In the genomic region with DNA sequence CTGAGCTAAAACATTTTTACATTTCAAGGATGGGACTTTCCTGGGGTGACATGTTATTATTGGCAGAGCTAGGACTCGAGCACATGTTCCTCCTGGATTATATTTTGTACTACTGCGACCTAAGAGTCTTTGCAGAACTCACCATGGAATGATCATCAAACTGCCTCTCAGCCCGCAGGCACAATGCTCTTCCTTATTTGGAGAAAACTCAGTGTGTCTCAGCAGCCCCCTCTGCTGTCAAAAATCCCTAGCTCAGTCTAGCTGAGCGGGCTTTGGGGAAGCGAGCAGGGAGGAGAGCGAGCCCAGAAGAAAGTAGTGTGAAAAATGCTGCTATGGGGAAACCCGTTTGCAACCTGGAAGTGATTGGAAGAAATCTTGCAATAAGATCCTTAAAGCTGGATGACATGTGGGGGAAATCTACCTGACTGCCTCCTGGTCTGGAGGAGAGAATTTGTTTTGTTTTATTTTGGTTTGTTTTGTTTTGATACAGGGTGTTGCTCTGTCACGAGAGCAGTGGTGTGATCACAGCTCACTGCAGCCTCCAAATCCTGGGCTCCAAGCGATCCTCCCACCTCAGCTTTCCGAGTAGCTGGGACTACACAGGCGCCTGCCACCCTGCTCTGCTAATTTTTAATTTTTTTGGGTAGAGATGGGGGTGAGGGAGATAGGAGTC, we compare ENCODE assay signal across 8 cellular contexts.
DNase-seq lines count a peak whose midpoint lies in the region; ATAC-seq and TF ChIP-seq lines count a peak whose summit lies in the region.

No MANE protein-coding gene starts in this region.

- CTCF ChIA-PET in HEK293T (lab: Yijun Ruan, JAX): interaction anchor here (0.6 to 2.0 kb wide), 20 partner anchors 8 to 195 kb away, joined by 3 to 14 read pairs (median 4); partner anchors contain the start of gene CLINT1

- DNase-seq in GF-D8 (lab: John Stamatoyannopoulos, UW): peak; percentile 53
- peak; percentile 79 for DNase-seq in HEK293T (ENCODE audit: extremely low spot score)
- DNase-seq in NCI-H1092 (lab: John Stamatoyannopoulos, UW): peak; percentile 75
- DNase-seq in SKM-1 treated with dmso at 0.1 percent for 144 hours (lab: John Stamatoyannopoulos, UW; ENCODE audit: unreplicated experiment): peak; percentile 88
- peak; percentile 40 for DNase-seq in activated naive CD8-positive, alpha-beta T cell treated with anti-CD3 and anti-CD28 coated beads, Interleukin-2, amount 50 U/mL, for 16 hours (ENCODE audit: low read depth, low spot score)
- DNase-seq in heart left ventricle: peak; percentile 71 to 93 (median 88)
- peak; percentile 81 to 85 for DNase-seq in psoas muscle
- DNase-seq in uterus: peak; percentile 91 to 94

- peak overlapping the region in 4 of 12 donors; percentile 31 to 73 (median 41) for H3K27ac ChIP-seq in heart left ventricle
- no peak overlapping the region for H3K27ac ChIP-seq in psoas muscle
- H3K27ac ChIP-seq in uterus: peak overlapping the region; percentile 55 to 83

- peak overlapping the region in 4 of 12 donors; percentile 1 to 26 (median 10) for H3K4me3 ChIP-seq in heart left ventricle
- peak overlapping the region; percentile 19 for H3K4me3 ChIP-seq in psoas muscle
- no peak overlapping the region for H3K4me3 ChIP-seq in uterus

- H3K36me3 ChIP-seq in heart left ventricle (no peaks in the 10 kb centered on the region), psoas muscle (ENCODE audit: insufficient read depth in 1 of 2, low read depth in 1 of 2) (no peaks in the 10 kb centered on the region), uterus (no peaks in the 10 kb centered on the region)

- POLR2A ChIA-PET in HEK293T (lab: Yijun Ruan, JAX): interaction anchor here (1.3 kb wide), 1 partner anchor 12 kb away, joined by 3 read pairs; no protein-coding TSS in a partner anchor

- H3K4me1 ChIP-seq in heart left ventricle (peaks cover 0 to 9% (median 4%) of the 10 kb centered on the region in 12 donors), psoas muscle (peaks cover 7% of the 10 kb centered on the region), uterus (no peaks in the 10 kb centered on the region)

- peak; percentile 95 to 100 (median 98) for ATAC-seq in heart left ventricle
- peak; percentile 87 to 99 (median 94) for ATAC-seq in psoas muscle

- 8 to 13% (median 12%) methylated on average over 11 of the region's 11 CpGs for WGBS in heart left ventricle, 4 donors
- 5 to 14% (median 10%) methylated on average over 11 of the region's 11 CpGs for WGBS in psoas muscle, 3 donors

- no peak for TF ChIP-seq POLR2A in heart left ventricle (IDR thresholded peaks at IDR 0.05)
- no peak for TF ChIP-seq POLR2A in uterus (IDR thresholded peaks at IDR 0.05)

- H3K27me3 ChIP-seq in heart left ventricle (no peaks in the 10 kb centered on the region), psoas muscle (ENCODE audit: insufficient read depth in 3 of 3, low read length in 2 of 3) (no peaks in the 10 kb centered on the region), uterus (no peaks in the 10 kb centered on the region)

- H3K9me3 ChIP-seq in heart left ventricle (no peaks in the 10 kb centered on the region), psoas muscle (no peaks in the 10 kb centered on the region), uterus (no peaks in the 10 kb centered on the region)

- intact Hi-C loops in heart left ventricle (cut with DNase I): loop anchor here (1.0 to 5.0 kb wide), 12 partner anchors 34 to 187 kb away; partner anchors contain the start of gene CLINT1 (in 5 of the 10)
- intact Hi-C loops in psoas muscle (cut with DNase I): loop anchor here (2.0 to 5.0 kb wide), 3 partner anchors 132 to 187 kb away; no protein-coding TSS in a partner anchor
- intact Hi-C loops in uterus (cut with DNase I; ENCODE audit: low total_unique reads): no loop called here

- TF ChIP-seq CTCF in heart left ventricle (IDR thresholded peaks at IDR 0.05): peak; percentile 79 to 95 (median 88)
- TF ChIP-seq CTCF in psoas muscle (IDR thresholded peaks at IDR 0.05): peak; percentile 88
- peak; percentile 78 to 90 (median 82) for TF ChIP-seq CTCF in uterus (IDR thresholded peaks at IDR 0.05)

TF ChIP-seq in HEK293T, 16 proteins besides CTCF, POLR2A, EP300 and RAD21:
- TF ChIP-seq NFRKB (IDR thresholded peaks at IDR 0.05): no peak
- TF ChIP-seq SUZ12 (IDR thresholded peaks at IDR 0.05): no peak
- no peak for TF ChIP-seq FOXM1 (IDR thresholded peaks at IDR 0.05; ENCODE audit: borderline replicate concordance)
- peak; percentile 94 for TF ChIP-seq PKNOX1 (IDR thresholded peaks at IDR 0.05)
- peak; percentile 26; the same call in 1 of the 2 replicates for TF ChIP-seq L3MBTL2 (conservative IDR thresholded peaks at IDR 0.05)
- no peak for TF ChIP-seq ZNF384 (IDR thresholded peaks at IDR 0.05)

Comparison
In these comparisons a context has a peak if more than half of its experiments do, and no peak if none do; other contexts are left out.
1. DNase-seq: peak in every context shown above with its lines; median percentile 92 in uterus; 88 in SKM-1 treated with dmso at 0.1 percent for 144 hours; 88 in heart left ventricle; 83 in psoas muscle; 79 in HEK293T; 75 in NCI-H1092; 53 in GF-D8; 40 in activated naive CD8-positive, alpha-beta T cell treated with anti-CD3 and anti-CD28 coated beads, Interleukin-2, amount 50 U/mL, for 16 hours.